ENCODE assay signal across 18 cellular contexts in the genomic region with DNA sequence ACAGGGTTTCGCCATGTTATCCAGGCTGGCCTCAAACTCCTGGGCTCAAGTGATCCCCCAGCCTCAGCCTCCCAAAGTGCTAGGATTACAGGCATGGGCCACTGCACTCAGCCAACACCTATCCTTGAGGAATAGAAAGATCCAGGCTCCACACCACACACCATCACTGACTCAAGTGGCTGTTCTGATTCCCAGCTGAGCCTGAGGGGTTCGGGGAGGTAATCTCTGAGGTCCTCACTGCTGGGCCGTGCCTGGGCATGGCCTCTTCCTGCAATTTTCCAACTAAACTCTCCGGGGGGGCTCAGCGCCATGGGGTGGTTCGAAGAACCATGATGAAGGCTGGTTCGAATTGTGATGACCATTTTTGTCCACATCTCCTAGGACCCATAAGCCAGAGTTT. TPM values are rescaled to one million over a fixed set of nuclear protein-coding genes. Genes with fewer than 3 reads are reported as not detected.
DNase-seq lines count a peak whose midpoint lies in the region; ATAC-seq and TF ChIP-seq lines count a peak whose summit lies in the region.
"Had no signal": no experiment of that assay in that cellular context is flagged by ENCODE, and none has a peak within 500 bp of the region (broad histone marks: within the 10 kb centered on the region; RNA-seq: fewer than 3 reads in every experiment).

No MANE protein-coding gene starts in this region.

- DNase-seq in Peyer's patch (no peak), esophagus muscularis mucosa (ENCODE audit: extremely low spot score) (no peak), thoracic aorta (ENCODE audit: low spot score) (no peak), trophoblast cell (no peak), DMS 273 treated with DMSO at 0.1 percent for 48 hours (lab: John Stamatoyannopoulos, UW) (no peak), NCI-H2081 treated with DMSO at 0.1 percent for 48 hours (lab: John Stamatoyannopoulos, UW) (no peak)
- DNase-seq: activated T-cell treated with anti-CD3 and anti-CD28 coated beads, Interleukin-2, amount 50 U/mL, for 1 hour; amniotic stem cell; effector CD4-positive, alpha-beta T cell; NCI-H1436 treated with DMSO at 0.1 percent for 48 hours; NCI-H510A treated with DMSO at 0.1 percent for 48 hours; stimulated activated CD4-positive, alpha-beta T cell treated with anti-CD3 and anti-CD28 coated beads, Interleukin-15, amount 100 ng/mL, for 24 hours had no signal

- peak overlapping the region in 3 of 4 donors; percentile 25 to 55 (median 38) for H3K4me3 ChIP-seq in Peyer's patch
- peak overlapping the region; percentile 62 to 77 (median 68) for H3K4me3 ChIP-seq in esophagus muscularis mucosa
- peak overlapping the region; percentile 98 to 99 for H3K4me3 ChIP-seq in muscle layer of colon (ENCODE audit: low read depth in 1 of 2, low read length in 2 of 2)
- H3K4me3 ChIP-seq in thoracic aorta: peak overlapping the region; percentile 83
- no peak overlapping the region for H3K4me3 ChIP-seq in trophoblast cell (ENCODE audit: low read depth, low read length)

- no peak overlapping the region for H2BK12ac ChIP-seq in trophoblast cell (ENCODE audit: low read length)

- peaks cover 12% of the 10 kb centered on the region for H3K79me1 ChIP-seq in trophoblast cell (ENCODE audit: low read length)

- no peak overlapping the region for H2AK5ac ChIP-seq in trophoblast cell (ENCODE audit: low read length)

- H3K79me2 ChIP-seq in trophoblast cell (ENCODE audit: control insufficient read depth, insufficient read depth, low read length, poor library complexity): no peaks in the 10 kb centered on the region

- 31% methylated on average over 7 of the region's 7 CpGs for WGBS in esophagus muscularis mucosa
- no CpG with 5 or more reads among the region's 7 CpGs for WGBS in trophoblast cell (ENCODE audit: extremely low coverage, insufficient coverage, insufficient read length)

- ATAC-seq in thoracic aorta (ENCODE audit: insufficient number of reproducible peaks, low FRiP score, low read depth) (no peak), GM19035 (IDR thresholded peaks at IDR 0.05; ENCODE audit: unreplicated experiment) (no peak)

- H3K23ac ChIP-seq in trophoblast cell (ENCODE audit: low read length): no peak overlapping the region

- no peak overlapping the region for H3K14ac ChIP-seq in trophoblast cell (ENCODE audit: low read length)

- H3K27me3 ChIP-seq in Peyer's patch (no peaks in the 10 kb centered on the region), esophagus muscularis mucosa (no peaks in the 10 kb centered on the region), muscle layer of colon (ENCODE audit: control insufficient read depth in 1 of 2, insufficient read depth in 2 of 2, low read length in 2 of 2) (no peaks in the 10 kb centered on the region), thoracic aorta (replicated peaks; ENCODE audit: insufficient read depth) (no peaks in the 10 kb centered on the region), trophoblast cell (ENCODE audit: insufficient read depth, low read length) (no peaks in the 10 kb centered on the region)

- H3K4me2 ChIP-seq in trophoblast cell (ENCODE audit: low read length): no peak overlapping the region

- no peak overlapping the region for H3K18ac ChIP-seq in trophoblast cell (ENCODE audit: low read length)

- TF ChIP-seq POLR2A in Peyer's patch (IDR thresholded peaks at IDR 0.05) (no peak), esophagus muscularis mucosa (IDR thresholded peaks at IDR 0.05; ENCODE audit: low read depth) (no peak)

- no peak overlapping the region for H2AFZ ChIP-seq in trophoblast cell (ENCODE audit: insufficient read depth, low read length, poor library complexity)

- H3K4me1 ChIP-seq in Peyer's patch (no peaks in the 10 kb centered on the region), esophagus muscularis mucosa (peaks cover 21 to 47% (median 40%) of the 10 kb centered on the region in 4 donors), muscle layer of colon (ENCODE audit: insufficient read depth, low read length) (peaks cover 24% of the 10 kb centered on the region), thoracic aorta (ENCODE audit: control insufficient read depth in 1 of 2, low read depth in 2 of 2) (peaks cover 5 to 39% of the 10 kb centered on the region in 2 donors), trophoblast cell (ENCODE audit: control insufficient read depth in 1 of 2, insufficient read depth in 2 of 2, low read length in 2 of 2) (peaks cover 14 to 34% of the 10 kb centered on the region in 2 experiments)

- H4K12ac ChIP-seq in trophoblast cell (ENCODE audit: low read depth, low read length): no peak overlapping the region

- TF ChIP-seq EP300 in esophagus muscularis mucosa (IDR thresholded peaks at IDR 0.05): no peak

- H3K9me3 ChIP-seq in Peyer's patch: no peaks in the 10 kb centered on the region
- no peaks in the 10 kb centered on the region for H3K9me3 ChIP-seq in esophagus muscularis mucosa
- H3K9me3 ChIP-seq in muscle layer of colon (ENCODE audit: low read length): no peaks in the 10 kb centered on the region
- no peaks in the 10 kb centered on the region for H3K9me3 ChIP-seq in thoracic aorta
- H3K9me3 ChIP-seq in trophoblast cell (ENCODE audit: insufficient read depth, low read depth, low read length): peaks cover 2% of the 10 kb centered on the region

- peak overlapping the region; percentile 67 to 90 (median 79) for H3K27ac ChIP-seq in Peyer's patch
- H3K27ac ChIP-seq in esophagus muscularis mucosa (replicated peaks in 1 of 4): peak overlapping the region; percentile 94 to 98 (median 96)
- peak overlapping the region; percentile 99 for H3K27ac ChIP-seq in muscle layer of colon (ENCODE audit: low read depth, low read length)
- peak overlapping the region; percentile 96 to 97 for H3K27ac ChIP-seq in thoracic aorta
- no peak overlapping the region for H3K27ac ChIP-seq in trophoblast cell (ENCODE audit: low read depth, low read length)

- no peak overlapping the region for H4K8ac ChIP-seq in trophoblast cell (ENCODE audit: low read depth, low read length)

- intact Hi-C loops in esophagus muscularis mucosa (cut with DNase I): no loop called here

- peaks cover 0 to 6% (median 0%) of the 10 kb centered on the region in 3 donors for H3K36me3 ChIP-seq in Peyer's patch
- peaks cover 0 to 81% (median 66%) of the 10 kb centered on the region in 4 donors for H3K36me3 ChIP-seq in esophagus muscularis mucosa
- peaks cover 78% of the 10 kb centered on the region for H3K36me3 ChIP-seq in muscle layer of colon (ENCODE audit: insufficient read depth, low read length)
- peaks cover 71% of the 10 kb centered on the region for H3K36me3 ChIP-seq in thoracic aorta
- no peaks in the 10 kb centered on the region for H3K36me3 ChIP-seq in trophoblast cell (ENCODE audit: control insufficient read depth in 1 of 2, insufficient read depth in 2 of 2, low read length in 2 of 2)

- H2BK120ac ChIP-seq in trophoblast cell (ENCODE audit: insufficient read depth, low read length, poor library complexity): no peak overlapping the region

- H2BK5ac ChIP-seq in trophoblast cell (ENCODE audit: low read depth, low read length, poor library complexity): no peak overlapping the region

- H3K9ac ChIP-seq in muscle layer of colon (ENCODE audit: low read length) (peak overlapping the region; percentile 99), trophoblast cell (ENCODE audit: low read length) (no peak overlapping the region)

- H4K91ac ChIP-seq in trophoblast cell (ENCODE audit: low read depth, low read length): no peak overlapping the region

- H3K4ac ChIP-seq in trophoblast cell (ENCODE audit: low read depth, low read length): no peak overlapping the region

- TF ChIP-seq CTCF in Peyer's patch (IDR thresholded peaks at IDR 0.05): no peak
- TF ChIP-seq CTCF in esophagus muscularis mucosa (IDR thresholded peaks at IDR 0.05): no peak
- no peak for TF ChIP-seq CTCF in thoracic aorta (IDR thresholded peaks at IDR 0.05)

RNA-seq across cellular contexts. Expression of a gene that starts 31.0 kb away (rescaled TPM):
- not detected for total RNA-seq in Peyer's patch
- 10 to 100 TPM in 2 of 4 donors, 1 to 10 TPM in 2; 2.5 to 20.3 (median 8.0) TPM for total RNA-seq in esophagus muscularis mucosa
- total RNA-seq in thoracic aorta: 1 to 10 TPM; 1.9 to 7.1 TPM
- 0.25 and 0.26 TPM in 2 replicates for polyA plus RNA-seq in trophoblast cell (2013)
- total RNA-seq: Daoy; glomerular endothelial cell; T-helper 1 cell treated with Interleukin-12 subunit alpha and Interleukin-12 subunit beta and Interleukin-4 antibody, amounts not matched to agents 30 ng/mL and 1 ng/mL, for 36 hours had no signal
- polyA plus RNA-seq: CD14-positive monocyte had no signal

RNA-seq across cellular contexts. Expression of a gene that starts 52.2 kb away (rescaled TPM):
- total RNA-seq in Peyer's patch (10 to 100 TPM in 1 of 4 donors, 1 to 10 TPM in 3; 5.2 to 12.4 (median 6.3) TPM), esophagus muscularis mucosa (1 to 10 TPM; 4.0 to 5.8 (median 4.7) TPM), thoracic aorta (1 to 10 TPM; 7.3 to 7.8 TPM)
- polyA plus RNA-seq in trophoblast cell (2013): 2.2 and 2.4 TPM in 2 replicates
